Comparison of ENCODE assay signal across 1 cellular context in the genomic region with DNA sequence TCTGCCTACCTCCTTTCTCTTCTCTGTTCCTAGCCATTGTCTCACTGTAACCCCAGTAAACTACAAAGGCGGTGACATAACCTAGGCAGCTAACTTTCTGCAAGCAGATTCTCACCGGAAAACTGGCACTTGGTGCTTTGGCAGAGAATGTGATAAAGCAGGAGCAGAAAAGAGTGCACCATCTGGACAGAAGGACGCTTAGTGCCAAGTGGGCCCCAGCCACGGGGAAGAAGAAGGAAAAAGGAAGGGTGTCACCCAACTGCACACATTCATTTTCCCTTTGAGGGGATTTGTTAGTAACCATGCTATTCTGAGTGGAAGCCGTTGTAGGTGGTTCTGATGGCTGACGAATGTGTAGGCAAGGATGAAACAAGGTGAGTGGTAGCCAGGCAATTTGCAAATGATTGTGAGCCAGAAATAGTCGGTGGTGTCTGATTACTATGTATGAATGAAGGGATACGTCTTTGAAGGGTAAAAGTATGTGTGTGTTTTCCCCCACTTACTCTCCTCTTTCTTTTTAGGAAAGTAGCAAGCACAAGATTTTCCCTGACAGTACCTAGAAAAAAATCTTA.
TF ChIP-seq lines count a peak whose summit lies in the region.

No MANE protein-coding gene starts in this region.

TF ChIP-seq in GM23338, 12 proteins besides CTCF, POLR2A, EP300 and RAD21 (continued from another document):
- TF ChIP-seq, protein P1, sequence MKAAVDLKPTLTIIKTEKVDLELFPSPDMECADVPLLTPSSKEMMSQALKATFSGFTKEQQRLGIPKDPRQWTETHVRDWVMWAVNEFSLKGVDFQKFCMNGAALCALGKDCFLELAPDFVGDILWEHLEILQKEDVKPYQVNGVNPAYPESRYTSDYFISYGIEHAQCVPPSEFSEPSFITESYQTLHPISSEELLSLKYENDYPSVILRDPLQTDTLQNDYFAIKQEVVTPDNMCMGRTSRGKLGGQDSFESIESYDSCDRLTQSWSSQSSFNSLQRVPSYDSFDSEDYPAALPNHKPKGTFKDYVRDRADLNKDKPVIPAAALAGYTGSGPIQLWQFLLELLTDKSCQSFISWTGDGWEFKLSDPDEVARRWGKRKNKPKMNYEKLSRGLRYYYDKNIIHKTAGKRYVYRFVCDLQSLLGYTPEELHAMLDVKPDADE (IDR thresholded peaks at IDR 0.05): no peak
- TF ChIP-seq STAT1 (IDR thresholded peaks at IDR 0.05; ENCODE audit: unreplicated experiment) (no peak), NANOG (IDR thresholded peaks at IDR 0.05; ENCODE audit: borderline replicate concordance) (no peak), EZH2phosphoT487 (IDR thresholded peaks at IDR 0.05; ENCODE audit: unreplicated experiment) (no peak), EZH2 (IDR thresholded peaks at IDR 0.05; ENCODE audit: low read depth, unreplicated experiment) (no peak), ZNF114 (CRISPR knock-in tag; IDR thresholded peaks at IDR 0.05) (no peak), JUNB (IDR thresholded peaks at IDR 0.05; ENCODE audit: unreplicated experiment) (no peak), ZNF331 (CRISPR knock-in tag; IDR thresholded peaks at IDR 0.05; ENCODE audit: low read depth) (no peak)
- TF ChIP-seq, protein P2, sequence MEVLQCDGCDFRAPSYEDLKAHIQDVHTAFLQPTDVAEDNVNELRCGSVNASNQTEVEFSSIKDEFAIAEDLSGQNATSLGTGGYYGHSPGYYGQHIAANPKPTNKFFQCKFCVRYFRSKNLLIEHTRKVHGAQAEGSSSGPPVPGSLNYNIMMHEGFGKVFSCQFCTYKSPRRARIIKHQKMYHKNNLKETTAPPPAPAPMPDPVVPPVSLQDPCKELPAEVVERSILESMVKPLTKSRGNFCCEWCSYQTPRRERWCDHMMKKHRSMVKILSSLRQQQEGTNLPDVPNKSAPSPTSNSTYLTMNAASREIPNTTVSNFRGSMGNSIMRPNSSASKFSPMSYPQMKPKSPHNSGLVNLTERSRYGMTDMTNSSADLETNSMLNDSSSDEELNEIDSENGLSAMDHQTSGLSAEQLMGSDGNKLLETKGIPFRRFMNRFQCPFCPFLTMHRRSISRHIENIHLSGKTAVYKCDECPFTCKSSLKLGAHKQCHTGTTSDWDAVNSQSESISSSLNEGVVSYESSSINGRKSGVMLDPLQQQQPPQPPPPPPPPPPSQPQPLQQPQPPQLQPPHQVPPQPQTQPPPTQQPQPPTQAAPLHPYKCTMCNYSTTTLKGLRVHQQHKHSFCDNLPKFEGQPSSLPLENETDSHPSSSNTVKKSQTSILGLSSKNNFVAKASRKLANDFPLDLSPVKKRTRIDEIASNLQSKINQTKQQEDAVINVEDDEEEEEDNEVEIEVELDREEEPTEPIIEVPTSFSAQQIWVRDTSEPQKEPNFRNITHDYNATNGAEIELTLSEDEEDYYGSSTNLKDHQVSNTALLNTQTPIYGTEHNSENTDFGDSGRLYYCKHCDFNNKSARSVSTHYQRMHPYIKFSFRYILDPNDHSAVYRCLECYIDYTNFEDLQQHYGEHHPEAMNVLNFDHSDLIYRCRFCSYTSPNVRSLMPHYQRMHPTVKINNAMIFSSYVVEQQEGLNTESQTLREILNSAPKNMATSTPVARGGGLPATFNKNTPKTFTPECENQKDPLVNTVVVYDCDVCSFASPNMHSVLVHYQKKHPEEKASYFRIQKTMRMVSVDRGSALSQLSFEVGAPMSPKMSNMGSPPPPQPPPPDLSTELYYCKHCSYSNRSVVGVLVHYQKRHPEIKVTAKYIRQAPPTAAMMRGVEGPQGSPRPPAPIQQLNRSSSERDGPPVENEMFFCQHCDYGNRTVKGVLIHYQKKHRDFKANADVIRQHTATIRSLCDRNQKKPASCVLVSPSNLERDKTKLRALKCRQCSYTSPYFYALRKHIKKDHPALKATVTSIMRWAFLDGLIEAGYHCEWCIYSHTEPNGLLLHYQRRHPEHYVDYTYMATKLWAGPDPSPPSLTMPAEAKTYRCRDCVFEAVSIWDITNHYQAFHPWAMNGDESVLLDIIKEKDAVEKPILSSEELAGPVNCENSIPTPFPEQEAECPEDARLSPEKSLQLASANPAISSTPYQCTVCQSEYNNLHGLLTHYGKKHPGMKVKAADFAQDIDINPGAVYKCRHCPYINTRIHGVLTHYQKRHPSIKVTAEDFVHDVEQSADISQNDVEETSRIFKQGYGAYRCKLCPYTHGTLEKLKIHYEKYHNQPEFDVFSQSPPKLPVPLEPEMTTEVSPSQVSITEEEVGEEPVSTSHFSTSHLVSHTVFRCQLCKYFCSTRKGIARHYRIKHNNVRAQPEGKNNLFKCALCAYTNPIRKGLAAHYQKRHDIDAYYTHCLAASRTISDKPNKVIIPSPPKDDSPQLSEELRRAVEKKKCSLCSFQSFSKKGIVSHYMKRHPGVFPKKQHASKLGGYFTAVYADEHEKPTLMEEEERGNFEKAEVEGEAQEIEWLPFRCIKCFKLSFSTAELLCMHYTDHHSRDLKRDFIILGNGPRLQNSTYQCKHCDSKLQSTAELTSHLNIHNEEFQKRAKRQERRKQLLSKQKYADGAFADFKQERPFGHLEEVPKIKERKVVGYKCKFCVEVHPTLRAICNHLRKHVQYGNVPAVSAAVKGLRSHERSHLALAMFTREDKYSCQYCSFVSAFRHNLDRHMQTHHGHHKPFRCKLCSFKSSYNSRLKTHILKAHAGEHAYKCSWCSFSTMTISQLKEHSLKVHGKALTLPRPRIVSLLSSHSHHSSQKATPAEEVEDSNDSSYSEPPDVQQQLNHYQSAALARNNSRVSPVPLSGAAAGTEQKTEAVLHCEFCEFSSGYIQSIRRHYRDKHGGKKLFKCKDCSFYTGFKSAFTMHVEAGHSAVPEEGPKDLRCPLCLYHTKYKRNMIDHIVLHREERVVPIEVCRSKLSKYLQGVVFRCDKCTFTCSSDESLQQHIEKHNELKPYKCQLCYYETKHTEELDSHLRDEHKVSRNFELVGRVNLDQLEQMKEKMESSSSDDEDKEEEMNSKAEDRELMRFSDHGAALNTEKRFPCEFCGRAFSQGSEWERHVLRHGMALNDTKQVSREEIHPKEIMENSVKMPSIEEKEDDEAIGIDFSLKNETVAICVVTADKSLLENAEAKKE (CRISPR knock-in tag; IDR thresholded peaks at IDR 0.05): no peak
